In the genomic region with DNA sequence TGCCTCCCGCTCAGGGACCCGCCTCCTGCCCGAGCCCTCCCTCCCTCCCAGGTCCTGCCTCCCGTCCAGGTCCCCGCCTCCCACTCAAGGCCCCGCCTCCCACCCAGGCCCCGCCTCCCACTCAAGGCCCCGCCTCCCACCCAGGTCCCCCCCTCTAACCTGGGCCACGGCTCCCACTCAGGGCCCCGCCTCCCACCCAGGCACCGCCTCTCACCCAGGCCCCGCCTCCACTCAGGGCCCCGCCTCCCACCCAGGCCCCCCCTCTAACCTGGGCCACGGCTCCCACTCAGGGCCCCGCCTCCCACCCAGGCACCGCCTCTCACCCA, we compare ENCODE assay signal across 8 cellular contexts.
DNase-seq lines count a peak whose midpoint lies in the region; ATAC-seq, FAIRE-seq and TF ChIP-seq lines count a peak whose summit lies in the region.
"Not testable (repeated sequence)": the region's sequence is repeated elsewhere in the genome, so short reads cannot be mapped to it uniquely, and the experiment has no call there.

No MANE protein-coding gene starts in this region.

- not testable (repeated sequence) for H3K9me3 ChIP-seq in A549; HCT116 (ENCODE audit: control insufficient read depth in 1 of 2, insufficient read depth in 1 of 2, low read depth in 1 of 2, low read length in 2 of 2); keratinocyte (ENCODE audit: control insufficient read depth, low read depth, low read length); tibial artery

- intact Hi-C loops in HCT116 (cut with micrococcal nuclease); tibial artery (cut with DNase I; ENCODE audit: low total_unique reads): not testable (repeated sequence)

- dilution Hi-C loops in keratinocyte (cut with MboI; ENCODE audit: extremely low pct_ligation_motif_present, low sequenced_read_pairs) = not testable (repeated sequence)

- H3K27ac ChIP-seq in A549 = peak overlapping the region in 1 of 2 experiments; percentile 99; a peak in 2 of 6 replicates
- not testable (repeated sequence) for H3K27ac ChIP-seq in HCT116 (ENCODE audit: low read depth, low read length); keratinocyte (ENCODE audit: control insufficient read depth, insufficient read depth, low read length); tibial artery

- CTCF ChIA-PET in A549 (lab: Yijun Ruan, JAX) = interaction anchor here (1.1 to 1.4 kb wide), 3 partner anchors 21 to 36 kb away, joined by 3 to 5 read pairs (median 3); no protein-coding TSS in a partner anchor
- CTCF ChIA-PET in HCT116 (lab: Charles Lee) = not testable (repeated sequence)

- TF ChIP-seq POLR2A in A549 (IDR thresholded peaks at IDR 0.05; ENCODE audit: low read length); HCT116 (IDR thresholded peaks at IDR 0.05; ENCODE audit: borderline replicate concordance, extremely low read depth, insufficient read depth, insufficient read length): not testable (repeated sequence)

- H3K4me2 ChIP-seq in A549 = peak overlapping the region; percentile 80; the same call in 1 of the 3 replicates
- H3K4me2 ChIP-seq in HCT116 (ENCODE audit: low read length); keratinocyte (ENCODE audit: control insufficient read depth, extremely low read depth, insufficient read depth, low read depth, low read length): not testable (repeated sequence)

- not testable (repeated sequence) for FAIRE-seq in A549 (lab: Jason Lieb, UNC); keratinocyte (lab: Jason Lieb, UNC)

- H3K4me3 ChIP-seq in A549; HCT116 (replicated peaks in 1 of 2; ENCODE audit: low read depth in 1 of 2, low read length in 2 of 2); fibroblast of villous mesenchyme (ENCODE audit: low read depth, low read length); keratinocyte (ENCODE audit: control insufficient read depth in 2 of 3, extremely low read depth in 1 of 3, insufficient read depth in 2 of 3, low read depth in 1 of 3, low read length in 3 of 3); retinal pigment epithelial cell (ENCODE audit: low read length): not testable (repeated sequence)
- peak overlapping the region; percentile 58 to 61 for H3K4me3 ChIP-seq in tibial artery

- not testable (repeated sequence) for H3K9me1 ChIP-seq in keratinocyte (ENCODE audit: control insufficient read depth, extremely low read depth, insufficient read depth, low read length)

- TF ChIP-seq CTCF in A549 (IDR thresholded peaks at IDR 0.05); HCT116 (IDR thresholded peaks at IDR 0.05 in 2 of 3, conservative IDR thresholded peaks at IDR 0.05 in 1 of 3; ENCODE audit: borderline replicate concordance in 1 of 3, insufficient read depth in 1 of 3, low read depth in 2 of 3, low read length in 2 of 3); fibroblast of villous mesenchyme (IDR thresholded peaks at IDR 0.05; ENCODE audit: insufficient read depth, low read depth, low read length); keratinocyte (optimal IDR thresholded peaks at IDR 0.05 in 1 of 3, IDR thresholded peaks at IDR 0.05 in 1 of 3, conservative IDR thresholded peaks at IDR 0.05 in 1 of 3; ENCODE audit: extremely low read depth in 1 of 3, insufficient read depth in 2 of 3, low read length in 3 of 3); retinal pigment epithelial cell (conservative IDR thresholded peaks at IDR 0.05; ENCODE audit: low read depth, low read length); tibial artery (IDR thresholded peaks at IDR 0.05): not testable (repeated sequence)

- not testable (repeated sequence) for DNase-seq in A549 (ENCODE audit: low read depth in 1 of 2, low spot score in 1 of 2); tibial artery
- DNase-seq in HCT116 (ENCODE audit: low read depth, low spot score) (peak; percentile 90), T-helper 22 cell (ENCODE audit: low read depth) (peak; percentile 93), dermis microvascular lymphatic vessel endothelial cell (ENCODE audit: low read depth in 2 of 2) (peak; percentile 87 to 93), fibroblast of villous mesenchyme (ENCODE audit: low read depth) (peak; percentile 90), keratinocyte (ENCODE audit: low read depth, low spot score) (peak; percentile 46), retinal pigment epithelial cell (ENCODE audit: low read depth) (peak; percentile 29)

- TF ChIP-seq EP300 in A549 (IDR thresholded peaks at IDR 0.05) = not testable (repeated sequence)

- not testable (repeated sequence) for H2AFZ ChIP-seq in HCT116 (ENCODE audit: low read depth, low read length, poor library complexity, severe bottlenecking); keratinocyte (ENCODE audit: control insufficient read depth, low read length)

- not testable (repeated sequence) for H4K20me1 ChIP-seq in HCT116 (ENCODE audit: insufficient read depth); keratinocyte (ENCODE audit: control insufficient read depth, extremely low read depth, insufficient read depth, low read length)

- not testable (repeated sequence) for BruUV-seq in HCT116 (replicated peaks; lab: Mats Ljungman, UMichigan)

- not testable (repeated sequence) for H3K36me3 ChIP-seq in HCT116 (ENCODE audit: control insufficient read depth in 1 of 2, insufficient read depth in 2 of 2, low read length in 2 of 2); keratinocyte (ENCODE audit: control insufficient read depth in 2 of 2, extremely low read depth in 1 of 2, insufficient read depth in 2 of 2, low read length in 2 of 2); tibial artery

- RAD21 ChIA-PET in HCT116 (lab: Charles Lee; ENCODE audit: low non-redundant PET in 1 of 2, low total read pairs in 2 of 2, uncharacterized antibody in 2 of 2, unreplicated experiment in 2 of 2) = not testable (repeated sequence)

- not testable (repeated sequence) for TF ChIP-seq RAD21 in A549 (conservative IDR thresholded peaks at IDR 0.05 in 1 of 2, IDR thresholded peaks at IDR 0.05 in 1 of 2); HCT116 (IDR thresholded peaks at IDR 0.05; ENCODE audit: low read depth)

- H3K79me2 ChIP-seq in HCT116 (ENCODE audit: insufficient read depth, low read length); keratinocyte (ENCODE audit: control insufficient read depth, insufficient read depth, low read length): not testable (repeated sequence)

- POLR2A ChIA-PET in A549 (lab: Yijun Ruan, JAX); HCT116 (lab: Charles Lee): not testable (repeated sequence)

- H3K9me2 ChIP-seq in HCT116 (ENCODE audit: insufficient read depth) = not testable (repeated sequence)

- not testable (repeated sequence) for H3K27me3 ChIP-seq in HCT116 (ENCODE audit: insufficient read depth, low read length)
- H3K27me3 ChIP-seq in keratinocyte (ENCODE audit: control insufficient read depth, extremely low read depth, insufficient read depth, low read length) (peaks cover 16% of the 10 kb centered on the region), tibial artery (peaks cover 0 to 35% of the 10 kb centered on the region in 2 donors)

- ATAC-seq in A549 = peak in 1 of 2 experiments; percentile 49; a peak in 3 of 6 replicates
- not testable (repeated sequence) for ATAC-seq in HCT116

- H3K4me1 ChIP-seq in A549; keratinocyte (ENCODE audit: control insufficient read depth, extremely low read depth, insufficient read depth, low read length): not testable (repeated sequence)
- H3K4me1 ChIP-seq in HCT116 (ENCODE audit: control insufficient read depth in 1 of 2, insufficient read depth in 2 of 2, low read length in 2 of 2) (peaks cover 9 to 22% of the 10 kb centered on the region in 2 experiments), tibial artery (peaks cover 0 to 30% (median 21%) of the 10 kb centered on the region in 4 donors)

- not testable (repeated sequence) for H3K9ac ChIP-seq in HCT116 (ENCODE audit: low read length); keratinocyte (ENCODE audit: control insufficient read depth, extremely low read depth, insufficient read depth, low read length)

- WGBS in A549 (ENCODE audit: missing lambda C conversion rate) = no CpG with 5 or more reads among the region's 16 CpGs
